In the genomic region with DNA sequence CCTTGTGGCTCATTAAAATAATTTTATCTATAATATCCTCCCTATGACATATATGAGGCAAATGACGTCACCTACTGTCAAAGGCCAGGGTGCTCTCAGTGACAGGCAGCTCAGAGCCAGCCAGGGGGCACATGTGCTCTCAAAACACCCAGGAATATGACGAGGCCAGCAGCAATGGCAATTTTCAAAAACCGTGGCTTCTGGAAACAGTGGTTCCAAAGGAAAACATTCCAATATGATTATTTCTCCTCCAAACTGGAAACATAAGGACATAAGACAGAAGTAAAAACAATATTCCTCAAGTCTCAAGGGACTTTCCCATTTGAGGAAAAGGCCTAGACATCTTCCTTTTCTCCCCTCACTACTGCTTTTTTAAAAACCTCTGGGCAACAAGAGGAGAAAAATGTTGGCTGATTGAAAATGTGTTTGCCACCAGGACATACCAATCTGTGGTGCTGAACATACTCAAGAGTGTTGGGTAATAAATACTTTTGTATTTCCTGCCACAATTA, we compare ENCODE assay signal across 13 cellular contexts. TPM values are rescaled to one million over a fixed set of nuclear protein-coding genes. Genes with fewer than 3 reads are reported as not detected.
DNase-seq lines count a peak whose midpoint lies in the region; ATAC-seq and TF ChIP-seq lines count a peak whose summit lies in the region.
"Had no signal": no experiment of that assay in that cellular context is flagged by ENCODE, and none has a peak within 500 bp of the region (broad histone marks: within the 10 kb centered on the region; RNA-seq: fewer than 3 reads in every experiment).

No MANE protein-coding gene starts in this region.

- intact Hi-C loops in IMR-90 (cut with micrococcal nuclease) = no loop called here

- peak; percentile 89 for DNase-seq in AG10803 (ENCODE audit: low read depth)
- DNase-seq in IMR-90 = peak; percentile 69
- DNase-seq in brain microvascular endothelial cell = peak; percentile 93
- peak; percentile 54 for DNase-seq in iris pigment epithelial cell (ENCODE audit: low read depth)
- no peak for DNase-seq in activated naive CD8-positive, alpha-beta T cell treated with anti-CD3 and anti-CD28 coated beads for 36 hours
- DNase-seq in activated CD8-positive, alpha-beta memory T cell treated with anti-CD3 and anti-CD28 coated beads, Interleukin-2, amount 50 U/mL, for 4 hours = no peak
- DNase-seq in kidney glomerular epithelial cell (lab: John Stamatoyannopoulos, UW) = no peak
- DNase-seq in DMS79 (lab: John Stamatoyannopoulos, UW) = no peak
- DNase-seq: activated T-cell treated with anti-CD3 and anti-CD28 coated beads, Interleukin-2, amount 50 U/mL, for 48 hours; DMS153; esophagus squamous epithelium; NCI-H446 treated with DMSO at 0.1 percent for 48 hours had no signal

- H3K27me3 ChIP-seq in IMR-90 (ENCODE audit: control insufficient read depth, insufficient read depth, low read length) (no peaks in the 10 kb centered on the region), brain microvascular endothelial cell (replicated peaks) (no peaks in the 10 kb centered on the region)
- H3K27me3 ChIP-seq: esophagus squamous epithelium had no signal

- peaks cover 12% of the 10 kb centered on the region for H3K27me3 Mint-ChIP-seq in activated naive CD8-positive, alpha-beta T cell treated with anti-CD3 and anti-CD28 coated beads for 36 hours

- H3K79me1 ChIP-seq in IMR-90 (ENCODE audit: low read depth in 1 of 2, low read length in 2 of 2) = peaks cover 42 to 76% of the 10 kb centered on the region in 2 experiments

- no peak overlapping the region for H2BK120ac ChIP-seq in IMR-90 (ENCODE audit: low read depth, low read length)

- H3K36me3 ChIP-seq in IMR-90 (ENCODE audit: control insufficient read depth, insufficient read depth, low read length) = no peaks in the 10 kb centered on the region
- H3K36me3 ChIP-seq in brain microvascular endothelial cell (replicated peaks) = no peaks in the 10 kb centered on the region
- H3K36me3 ChIP-seq: esophagus squamous epithelium, prostate gland had no signal

- no peak overlapping the region for H3K27ac Mint-ChIP-seq in activated naive CD8-positive, alpha-beta T cell treated with anti-CD3 and anti-CD28 coated beads for 36 hours

- H3K56ac ChIP-seq in IMR-90 (ENCODE audit: extremely low read depth, insufficient read depth, low read length) = no peak overlapping the region

- H3K4me1 Mint-ChIP-seq in activated naive CD8-positive, alpha-beta T cell treated with anti-CD3 and anti-CD28 coated beads for 36 hours = no peaks in the 10 kb centered on the region

- no peak overlapping the region for H4K5ac ChIP-seq in IMR-90 (ENCODE audit: low read depth, low read length)

- peak overlapping the region; percentile 18 for H2BK5ac ChIP-seq in IMR-90 (ENCODE audit: low read depth, low read length, poor library complexity, severe bottlenecking)

- H3K9me3 ChIP-seq in IMR-90 (ENCODE audit: control insufficient read depth, insufficient read depth, low read length) = no peaks in the 10 kb centered on the region
- H3K9me3 ChIP-seq: esophagus squamous epithelium, prostate gland had no signal

- no peak overlapping the region for H2AFZ ChIP-seq in IMR-90 (replicated peaks; ENCODE audit: low read length, poor library complexity)

- peaks cover 12% of the 10 kb centered on the region for H3K4me1 ChIP-seq in IMR-90 (ENCODE audit: control insufficient read depth, insufficient read depth, low read length)
- H3K4me1 ChIP-seq: esophagus squamous epithelium, prostate gland had no signal

- peaks cover 6% of the 10 kb centered on the region for H4K20me1 ChIP-seq in IMR-90 (ENCODE audit: insufficient read depth, low read length)

- H2BK15ac ChIP-seq in IMR-90 (ENCODE audit: low read depth, low read length) = no peak overlapping the region

- peaks cover 20% of the 10 kb centered on the region for H3K9me1 ChIP-seq in IMR-90 (ENCODE audit: insufficient read depth, low read length)

- no peak overlapping the region for H2BK20ac ChIP-seq in IMR-90 (ENCODE audit: low read depth, low read length)

- no peaks in the 10 kb centered on the region for H3K9me3 Mint-ChIP-seq in activated naive CD8-positive, alpha-beta T cell treated with anti-CD3 and anti-CD28 coated beads for 36 hours

- dilution Hi-C loops in IMR-90 (cut with HindIII; ENCODE audit: low sequenced_read_pairs, unreplicated experiment) = no loop called here

- CTCF ChIA-PET in IMR-90 (lab: Yijun Ruan, JAX) = no interaction called here

- no peak overlapping the region; the same call in 1 of the 2 replicates for H3K4me2 ChIP-seq in IMR-90 (ENCODE audit: low read depth, low read length)

- BruUV-seq in IMR-90 (replicated peaks; lab: Mats Ljungman, UMichigan) = no TSS peak

- POLR2A ChIA-PET in IMR-90 (lab: Charles Lee; ENCODE audit: unreplicated experiment) = no interaction called here

- H3K4me3 ChIP-seq in AG10803 (ENCODE audit: low read length) = no peak overlapping the region
- H3K4me3 ChIP-seq in IMR-90 (ENCODE audit: insufficient read depth, low read depth, low read length) = no peak overlapping the region
- H3K4me3 ChIP-seq in brain microvascular endothelial cell (ENCODE audit: low read depth, low read length) = no peak overlapping the region
- H3K4me3 ChIP-seq: esophagus squamous epithelium, prostate gland had no signal

- no peak overlapping the region for H3K27ac ChIP-seq in IMR-90 (ENCODE audit: insufficient read depth, low read length)
- H3K27ac ChIP-seq in brain microvascular endothelial cell = peak overlapping the region; percentile 83
- H3K27ac ChIP-seq: esophagus squamous epithelium, prostate gland had no signal

- TF ChIP-seq RAD21 in IMR-90 (IDR thresholded peaks at IDR 0.05; ENCODE audit: low read length) = no peak

- no peak overlapping the region for H3K4ac ChIP-seq in IMR-90 (ENCODE audit: low read depth, low read length)

- no peak overlapping the region for H3K23ac ChIP-seq in IMR-90 (ENCODE audit: low read depth, low read length)

- H4K91ac ChIP-seq in IMR-90 (ENCODE audit: insufficient read depth, low read depth, low read length) = no peak overlapping the region

- TF ChIP-seq CTCF in AG10803 (conservative IDR thresholded peaks at IDR 0.05; ENCODE audit: low read length) (peak; percentile 22; the same call in 1 of the 2 replicates), IMR-90 (conservative IDR thresholded peaks at IDR 0.05; ENCODE audit: low read depth, low read length) (0 out of 2 replicates have a peak, but pooled peaks have one; percentile 7), brain microvascular endothelial cell (IDR thresholded peaks at IDR 0.05; ENCODE audit: low read depth, low read length, missing control alignments) (peak; percentile 44)

- H3K14ac ChIP-seq in IMR-90 (replicated peaks; ENCODE audit: low read depth, low read length) = no peak overlapping the region

- peak overlapping the region; percentile 9; the same call in 1 of the 2 replicates for H3K18ac ChIP-seq in IMR-90 (ENCODE audit: low read depth, low read length)

- WGBS in IMR-90 (ENCODE audit: extremely low coverage in 2 of 2, insufficient read length in 1 of 2), 2 experiments = no CpG with 5 or more reads among the region's 3 CpGs

- no peak overlapping the region; a peak in 1 of 4 replicates for H4K8ac ChIP-seq in IMR-90 (ENCODE audit: low read depth in 2 of 2, low read length in 2 of 2)

- in situ Hi-C loops in IMR-90 (cut with MboI; ENCODE audit: low sequenced_read_pairs) (no loop called here), brain microvascular endothelial cell (cut with HindIII; ENCODE audit: low pct_ligation_motif_present, low sequenced_read_pairs) (no loop called here)

- no peak overlapping the region for H2AK9ac ChIP-seq in IMR-90 (replicated peaks; ENCODE audit: low read depth, low read length, poor library complexity)

- ATAC-seq in IMR-90 (ENCODE audit: low read depth) = peak; percentile 48

- H2AK5ac ChIP-seq in IMR-90 (ENCODE audit: low read depth, low read length) = no peak overlapping the region

- TF ChIP-seq POLR2A in IMR-90 (IDR thresholded peaks at IDR 0.05; ENCODE audit: low read depth, low read length) = no peak

- H3K4me3 Mint-ChIP-seq in activated naive CD8-positive, alpha-beta T cell treated with anti-CD3 and anti-CD28 coated beads for 36 hours = no peak overlapping the region

- H3K9ac ChIP-seq in IMR-90 (ENCODE audit: low read depth, low read length) = no peak overlapping the region

- H3K36me3 Mint-ChIP-seq in activated naive CD8-positive, alpha-beta T cell treated with anti-CD3 and anti-CD28 coated beads for 36 hours = no peaks in the 10 kb centered on the region

TF ChIP-seq in IMR-90, 13 proteins besides CTCF, POLR2A, EP300 and RAD21:
- TF ChIP-seq CEBPB (IDR thresholded peaks at IDR 0.05; ENCODE audit: low read depth, low read length) (peak; percentile 48; the same call in 1 of the 2 replicates), RFX5 (IDR thresholded peaks at IDR 0.05; ENCODE audit: low read depth, low read length) (no peak), MXI1 (IDR thresholded peaks at IDR 0.05; ENCODE audit: borderline replicate concordance, low read depth, low read length) (peak; percentile 68; the same call in 1 of the 2 replicates)
- TF ChIP-seq, protein P1, sequence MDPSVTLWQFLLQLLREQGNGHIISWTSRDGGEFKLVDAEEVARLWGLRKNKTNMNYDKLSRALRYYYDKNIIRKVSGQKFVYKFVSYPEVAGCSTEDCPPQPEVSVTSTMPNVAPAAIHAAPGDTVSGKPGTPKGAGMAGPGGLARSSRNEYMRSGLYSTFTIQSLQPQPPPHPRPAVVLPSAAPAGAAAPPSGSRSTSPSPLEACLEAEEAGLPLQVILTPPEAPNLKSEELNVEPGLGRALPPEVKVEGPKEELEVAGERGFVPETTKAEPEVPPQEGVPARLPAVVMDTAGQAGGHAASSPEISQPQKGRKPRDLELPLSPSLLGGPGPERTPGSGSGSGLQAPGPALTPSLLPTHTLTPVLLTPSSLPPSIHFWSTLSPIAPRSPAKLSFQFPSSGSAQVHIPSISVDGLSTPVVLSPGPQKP (IDR thresholded peaks at IDR 0.05; ENCODE audit: borderline replicate concordance, low read depth, low read length) = no peak

RNA-seq across cellular contexts. Expression of gene RNF152, which starts 40.8 kb away (rescaled TPM):
- 18.5 and 18.9 TPM in 2 replicates for total RNA-seq in IMR-90 (2012; rRNA removed)
- polyA plus RNA-seq in IMR-90 (2012; rRNA removed) = 7.5 and 8.3 TPM in 2 replicates
- polyA plus RNA-seq in IMR-90 (2012; cell fraction: cytosol; rRNA removed) = 3.1 and 9.0 TPM in 2 replicates
- 5.7 and 10.6 TPM in 2 replicates for polyA plus RNA-seq in IMR-90 (2012; cell fraction: nucleus; rRNA removed; ENCODE audit: low replicate concordance)
- total RNA-seq in activated naive CD8-positive, alpha-beta T cell treated with anti-CD3 and anti-CD28 coated beads for 36 hours = under 1 TPM; 0.10 to 0.42 TPM

Comparison
In these comparisons a context has a peak if more than half of its experiments do, and no peak if none do; other contexts are left out.
1. DNase-seq: peak in AG10803 (single experiment), IMR-90 (single experiment), brain microvascular endothelial cell (single experiment) and iris pigment epithelial cell (single experiment); none in activated naive CD8-positive, alpha-beta T cell treated with anti-CD3 and anti-CD28 coated beads for 36 hours (single experiment), activated CD8-positive, alpha-beta memory T cell treated with anti-CD3 and anti-CD28 coated beads, Interleukin-2, amount 50 U/mL, for 4 hours (single experiment), kidney glomerular epithelial cell (single experiment) and DMS79 (single experiment).
2. RNA of gene RNF152, which starts 40.8 kb away (total RNA-seq): 18.5 to 18.9 TPM in IMR-90; 0.10 to 0.42 TPM in activated naive CD8-positive, alpha-beta T cell treated with anti-CD3 and anti-CD28 coated beads for 36 hours; every median in the first group is over 10 times any median in the second.
3. Peak in every context shown above with its lines, with median percentiles within 50 percentile points of each other: CTCF ChIP-seq.